In genomic region chr16:1159973-1160772, GRCh38 we compare ENCODE assay signal across 11 cellular contexts. TPM values are rescaled to one million over a fixed set of nuclear protein-coding genes. Genes with fewer than 3 reads are reported as not detected.
DNase-seq lines count a peak whose midpoint lies in the region; ATAC-seq and TF ChIP-seq lines count a peak whose summit lies in the region.
"Had no signal": no experiment of that assay in that cellular context is flagged by ENCODE, and none has a peak within 500 bp of the region (broad histone marks: within the 10 kb centered on the region; RNA-seq: fewer than 3 reads in every experiment).

No MANE protein-coding gene starts in this region.

- H3K79me2 ChIP-seq in hepatocyte = peaks cover 2% of the 10 kb centered on the region

- no peak overlapping the region for H2AFZ ChIP-seq in hepatocyte

- intact Hi-C loops in adrenal gland (cut with DNase I) (no loop called here), sigmoid colon (cut with DNase I) (no loop called here)

- H3K36me3 ChIP-seq in adrenal gland (replicated peaks in 1 of 2) = no peaks in the 10 kb centered on the region
- no peaks in the 10 kb centered on the region for H3K36me3 ChIP-seq in hepatocyte (replicated peaks; ENCODE audit: insufficient read depth, low read depth)
- no peaks in the 10 kb centered on the region for H3K36me3 ChIP-seq in sigmoid colon

- H4K20me1 ChIP-seq in hepatocyte (ENCODE audit: insufficient read depth, poor library complexity, severe bottlenecking) = peaks cover 9% of the 10 kb centered on the region

- peaks cover 32 to 44% of the 10 kb centered on the region in 2 donors for H3K4me1 ChIP-seq in adrenal gland (replicated peaks in 1 of 2)
- H3K4me1 ChIP-seq in hepatocyte (ENCODE audit: insufficient read depth) = peaks cover 16% of the 10 kb centered on the region
- H3K4me1 ChIP-seq in sigmoid colon = peaks cover 0 to 100% (median 99%) of the 10 kb centered on the region in 4 donors

- H3K4me3 ChIP-seq in adrenal gland (peak overlapping the region in 1 of 4 donors; percentile 7), hepatocyte (no peak overlapping the region), sigmoid colon (peak overlapping the region in 3 of 4 donors; percentile 31 to 87 (median 37))

- peak; percentile 69 for DNase-seq in HuH-7.5 (ENCODE audit: low spot score)
- DNase-seq in adrenal gland = peak; percentile 88 to 95 (median 93)
- peak; percentile 51 for DNase-seq in hepatocyte (ENCODE audit: low spot score)
- DNase-seq in sigmoid colon = peak; percentile 94
- no peak for DNase-seq in AG08396 (ENCODE audit: low spot score)
- DNase-seq in erythroblast (lab: John Stamatoyannopoulos, UW) = no peak
- no peak for DNase-seq in stimulated activated CD4-positive, alpha-beta T cell treated with anti-CD3 and anti-CD28 coated beads, Interleukin-2, amount 100 ng/mL, for 24 hours
- DNase-seq: activated T-cell treated with anti-CD3 and anti-CD28 coated beads, Interleukin-2, amount 50 U/mL, for 1 hour; DND-41; SW 1271 had no signal

- 22 to 47% (median 40%) methylated on average over 28 to 56 of the region's 56 CpGs for WGBS in adrenal gland, 4 donors
- WGBS in hepatocyte (ENCODE audit: low lambda C conversion rate, missing lambda C conversion rate) = 70% methylated on average over 44 of the region's 56 CpGs
- WGBS in sigmoid colon, 2 donors = 21 to 54% methylated on average over 56 of the region's 56 CpGs

- TF ChIP-seq EP300 in sigmoid colon (IDR thresholded peaks at IDR 0.05) = peak in 3 of 4 donors; percentile 83 to 95 (median 94)

- ATAC-seq in GM18502 (IDR thresholded peaks at IDR 0.05; ENCODE audit: poor library complexity, unreplicated experiment) = no peak

- H3K27me3 ChIP-seq in adrenal gland = no peaks in the 10 kb centered on the region
- no peaks in the 10 kb centered on the region for H3K27me3 ChIP-seq in hepatocyte
- H3K27me3 ChIP-seq in sigmoid colon = peaks cover 0 to 14% (median 0%) of the 10 kb centered on the region in 3 donors

- peak overlapping the region; percentile 27 for H3K4me2 ChIP-seq in hepatocyte

- peak in 1 of 2 donors; percentile 72 for TF ChIP-seq POLR2A in adrenal gland (IDR thresholded peaks at IDR 0.05)
- no peak for TF ChIP-seq POLR2A in sigmoid colon (IDR thresholded peaks at IDR 0.05)
- TF ChIP-seq POLR2A in erythroblast (IDR thresholded peaks at IDR 0.05; ENCODE audit: low read length) = no peak

- TF ChIP-seq CTCF in adrenal gland (IDR thresholded peaks at IDR 0.05) (no peak), hepatocyte (IDR thresholded peaks at IDR 0.05; ENCODE audit: poor library complexity) (no peak), sigmoid colon (IDR thresholded peaks at IDR 0.05) (no peak)

- H3K9me3 ChIP-seq in adrenal gland (replicated peaks in 1 of 3) (no peaks in the 10 kb centered on the region), hepatocyte (ENCODE audit: low read depth) (no peaks in the 10 kb centered on the region), sigmoid colon (no peaks in the 10 kb centered on the region)

- H3K9me2 ChIP-seq in hepatocyte (replicated peaks; ENCODE audit: insufficient read depth) = no peaks in the 10 kb centered on the region

- H3K27ac ChIP-seq in adrenal gland = peak overlapping the region; percentile 68 to 91 (median 88)
- no peak overlapping the region for H3K27ac ChIP-seq in hepatocyte
- H3K27ac ChIP-seq in sigmoid colon = peak overlapping the region; percentile 90 to 98 (median 96)

RNA-seq across cellular contexts. Expression of gene CACNA1H, which starts 7.3 kb away (rescaled TPM):
- total RNA-seq in adrenal gland (100 to 1,000 TPM in 1 of 8 donors, 10 to 100 TPM in 7; 25.1 to 121 (median 41.7) TPM), hepatocyte (8.6 and 9.1 TPM in 2 replicates), sigmoid colon (100 to 1,000 TPM in 2 of 4 donors, 10 to 100 TPM in 2; 37.0 to 181 (median 127) TPM)
- polyA plus RNA-seq in adrenal gland (10 to 100 TPM; 20.1 to 36.2 (median 21.7) TPM), hepatocyte (9.1 and 9.7 TPM in 2 replicates), sigmoid colon (10 to 100 TPM in 1 of 3 donors, 1 to 10 TPM in 1, under 1 TPM in 1; 0.46 to 10.1 (median 1.8) TPM)

Comparison
In these comparisons a context has a peak if more than half of its experiments do, and no peak if none do; other contexts are left out.
1. DNase-seq: peak in HuH-7.5 (single experiment), adrenal gland (7 of 7), hepatocyte (single experiment) and sigmoid colon (single experiment); none in AG08396 (single experiment), erythroblast (0 of 2) and stimulated activated CD4-positive, alpha-beta T cell treated with anti-CD3 and anti-CD28 coated beads, Interleukin-2, amount 100 ng/mL, for 24 hours (0 of 2).